In genomic region chr2:98935777-98936132, GRCh38 we compare ENCODE assay signal across 11 cellular contexts. TPM values are rescaled to one million over a fixed set of nuclear protein-coding genes. Genes with fewer than 3 reads are reported as not detected.
DNase-seq lines count a peak whose midpoint lies in the region; ATAC-seq, FAIRE-seq and TF ChIP-seq lines count a peak whose summit lies in the region.
"Had no signal": no experiment of that assay in that cellular context is flagged by ENCODE, and none has a peak within 500 bp of the region (broad histone marks: within the 10 kb centered on the region; RNA-seq: fewer than 3 reads in every experiment).

No MANE protein-coding gene starts in this region.

- peak overlapping the region; percentile 72 for H3K4me3 Mint-ChIP-seq in MCF 10A (ENCODE audit: unreplicated experiment)
- peak overlapping the region; percentile 46 to 55 for H3K4me3 Mint-ChIP-seq in stimulated activated naive B cell treated with anti-CD40 and anti-IgM and Interleukin-4, amounts not matched to agents 10 μg/mL and 1 μg/mL and 100 μg/mL, for 72 hours
- H3K4me3 Mint-ChIP-seq in glutamatergic neuron (ENCODE audit: unreplicated experiment): no peak overlapping the region

- no peak overlapping the region for H2BK20ac ChIP-seq in IMR-90 (ENCODE audit: low read depth, low read length)

- H3K18ac ChIP-seq in IMR-90 (ENCODE audit: low read depth, low read length): no peak overlapping the region

- no peak for DNase-seq in IMR-90
- DNase-seq in MCF 10A (ENCODE audit: unreplicated experiment): no peak
- DNase-seq in HepG2 (ENCODE audit: low spot score): no peak
- no peak for DNase-seq in stimulated activated naive B cell treated with anti-CD40 and anti-IgM and Interleukin-4, amounts not matched to agents 10 μg/mL and 1 μg/mL and 100 μg/mL, for 72 hours
- no peak for DNase-seq in NCI-H1930 (lab: John Stamatoyannopoulos, UW)
- DNase-seq in glutamatergic neuron: no peak
- DNase-seq in EL: no peak
- DNase-seq: activated CD4-positive, CD25-positive, alpha-beta regulatory T cell; adrenal gland had no signal

- TF ChIP-seq POLR2A in IMR-90 (IDR thresholded peaks at IDR 0.05; ENCODE audit: low read depth, low read length) (no peak), HepG2 (IDR thresholded peaks at IDR 0.05; ENCODE audit: insufficient read depth in 1 of 2, low read depth in 2 of 2, low read length in 2 of 2) (no peak)

- no peaks in the 10 kb centered on the region for H3K9me1 ChIP-seq in IMR-90 (ENCODE audit: insufficient read depth, low read length)

- no peak overlapping the region for H2AK9ac ChIP-seq in IMR-90 (replicated peaks; ENCODE audit: low read depth, low read length, poor library complexity)

- no peak overlapping the region for H3K4ac ChIP-seq in IMR-90 (ENCODE audit: low read depth, low read length)

- TF ChIP-seq RAD21 in IMR-90 (IDR thresholded peaks at IDR 0.05; ENCODE audit: low read length) (no peak), HepG2 (CRISPR knock-in tag; IDR thresholded peaks at IDR 0.05) (no peak)

- H4K20me1 ChIP-seq in IMR-90 (ENCODE audit: insufficient read depth, low read length): no peaks in the 10 kb centered on the region
- H4K20me1 ChIP-seq in HepG2 (ENCODE audit: insufficient read depth, low read length): no peaks in the 10 kb centered on the region

- no peak overlapping the region for H3K23ac ChIP-seq in IMR-90 (ENCODE audit: low read depth, low read length)

- no peak overlapping the region for H3K4me2 ChIP-seq in IMR-90 (ENCODE audit: low read depth, low read length)
- H3K4me2 ChIP-seq in HepG2 (ENCODE audit: low read depth, low read length): peak overlapping the region; percentile 71

- no peak overlapping the region for H2BK15ac ChIP-seq in IMR-90 (ENCODE audit: low read depth, low read length)

- H2AFZ ChIP-seq in IMR-90 (replicated peaks; ENCODE audit: low read length, poor library complexity) (peak overlapping the region; percentile 14), HepG2 (ENCODE audit: low read length) (no peak overlapping the region)

- H3K36me3 ChIP-seq in IMR-90 (ENCODE audit: control insufficient read depth, insufficient read depth, low read length) (no peaks in the 10 kb centered on the region), HepG2 (replicated peaks in 1 of 2; ENCODE audit: control insufficient read depth in 1 of 2, insufficient read depth in 2 of 2, low read length in 2 of 2) (no peaks in the 10 kb centered on the region)
- H3K36me3 ChIP-seq: adrenal gland had no signal

- no peak overlapping the region for H4K8ac ChIP-seq in IMR-90 (ENCODE audit: low read depth in 2 of 2, low read length in 2 of 2)

- no peak overlapping the region for H3K9ac ChIP-seq in IMR-90 (ENCODE audit: low read depth, low read length)
- no peak overlapping the region for H3K9ac ChIP-seq in HepG2 (ENCODE audit: insufficient read depth, low read depth, low read length)

- H2BK5ac ChIP-seq in IMR-90 (ENCODE audit: low read depth, low read length, poor library complexity, severe bottlenecking): no peak overlapping the region

- BruUV-seq in IMR-90 (replicated peaks; lab: Mats Ljungman, UMichigan) (no TSS peak), MCF 10A (replicated peaks; lab: Mats Ljungman, UMichigan) (no TSS peak), HepG2 (replicated peaks; lab: Mats Ljungman, UMichigan) (no TSS peak)

- H3K27ac ChIP-seq in IMR-90 (ENCODE audit: insufficient read depth, low read length): no peak overlapping the region
- no peak overlapping the region for H3K27ac ChIP-seq in HepG2 (ENCODE audit: extremely low read length, insufficient read depth, low read length)
- H3K27ac ChIP-seq: adrenal gland had no signal

- CTCF ChIA-PET in IMR-90 (lab: Yijun Ruan, JAX): no interaction called here
- CTCF ChIA-PET in MCF 10A (lab: Yijun Ruan, JAX): interaction anchor here (0.8 to 2.0 kb wide), 7 partner anchors 11 to 130 kb away, joined by 3 to 6 read pairs (median 4); no protein-coding TSS in a partner anchor
- CTCF ChIA-PET in HepG2 (lab: Yijun Ruan, JAX; ENCODE audit: low intra/inter-chr PET ratio, low total read pairs): no interaction called here

- H3K27ac Mint-ChIP-seq in MCF 10A (ENCODE audit: low read depth, unreplicated experiment) (no peak overlapping the region), glutamatergic neuron (ENCODE audit: unreplicated experiment) (no peak overlapping the region)
- H3K27ac Mint-ChIP-seq in stimulated activated naive B cell treated with anti-CD40 and anti-IgM and Interleukin-4, amounts not matched to agents 10 μg/mL and 1 μg/mL and 100 μg/mL, for 72 hours: no peak overlapping the region

- H3K36me3 Mint-ChIP-seq in MCF 10A (ENCODE audit: insufficient read depth, unreplicated experiment): peaks cover 4% of the 10 kb centered on the region
- no peaks in the 10 kb centered on the region for H3K36me3 Mint-ChIP-seq in stimulated activated naive B cell treated with anti-CD40 and anti-IgM and Interleukin-4, amounts not matched to agents 10 μg/mL and 1 μg/mL and 100 μg/mL, for 72 hours
- H3K36me3 Mint-ChIP-seq in glutamatergic neuron (ENCODE audit: unreplicated experiment): peaks cover 6% of the 10 kb centered on the region

- in situ Hi-C loops in IMR-90 (cut with MboI; ENCODE audit: low sequenced_read_pairs) (no loop called here), HepG2 (cut with HindIII; ENCODE audit: extremely low pct_ligation_motif_present, low pct_unique_long_range_greater_than_20kb) (no loop called here)

- H3K4me1 Mint-ChIP-seq in MCF 10A (ENCODE audit: insufficient read depth, unreplicated experiment) (peaks cover 13% of the 10 kb centered on the region), glutamatergic neuron (ENCODE audit: low read depth, unreplicated experiment) (peaks cover 5% of the 10 kb centered on the region)
- H3K4me1 Mint-ChIP-seq in stimulated activated naive B cell treated with anti-CD40 and anti-IgM and Interleukin-4, amounts not matched to agents 10 μg/mL and 1 μg/mL and 100 μg/mL, for 72 hours: peaks cover 8 to 26% of the 10 kb centered on the region in 2 donors

- TF ChIP-seq CTCF in IMR-90 (conservative IDR thresholded peaks at IDR 0.05; ENCODE audit: low read depth, low read length): no peak
- TF ChIP-seq CTCF in MCF 10A (IDR thresholded peaks at IDR 0.05; ENCODE audit: unreplicated experiment): no peak
- TF ChIP-seq CTCF in HepG2 (CRISPR knock-in tag; IDR thresholded peaks at IDR 0.05): no peak
- no peak for TF ChIP-seq CTCF in glutamatergic neuron (IDR thresholded peaks at IDR 0.05; ENCODE audit: partially characterized antibody, unreplicated experiment)

- H3K14ac ChIP-seq in IMR-90 (replicated peaks; ENCODE audit: low read depth, low read length): no peak overlapping the region

- H3K4me1 ChIP-seq in IMR-90 (ENCODE audit: control insufficient read depth, insufficient read depth, low read length): no peaks in the 10 kb centered on the region
- H3K4me1 ChIP-seq in HepG2 (ENCODE audit: insufficient read depth, low read length): peaks cover 13% of the 10 kb centered on the region

- no peaks in the 10 kb centered on the region for H3K79me1 ChIP-seq in IMR-90 (ENCODE audit: low read depth in 1 of 2, low read length in 2 of 2)

- dilution Hi-C loops in IMR-90 (cut with HindIII; ENCODE audit: low sequenced_read_pairs, unreplicated experiment): no loop called here

- H3K27me3 ChIP-seq in IMR-90 (ENCODE audit: control insufficient read depth, insufficient read depth, low read length) (peaks cover 62% of the 10 kb centered on the region), HepG2 (ENCODE audit: control insufficient read depth in 1 of 2, insufficient read depth in 2 of 2, low read length in 2 of 2) (peaks cover 7 to 72% of the 10 kb centered on the region in 2 experiments; a peak in 4 of 5 replicates)

- peaks cover 3% of the 10 kb centered on the region; the same call in 1 of the 2 replicates for H3K9me3 ChIP-seq in IMR-90 (ENCODE audit: control insufficient read depth, insufficient read depth, low read length)
- no peaks in the 10 kb centered on the region for H3K9me3 ChIP-seq in HepG2 (ENCODE audit: low read length)
- H3K9me3 ChIP-seq: adrenal gland had no signal

- H3K56ac ChIP-seq in IMR-90 (ENCODE audit: extremely low read depth, insufficient read depth, low read length): no peak overlapping the region

- intact Hi-C loops in IMR-90 (cut with micrococcal nuclease) (no loop called here), MCF 10A (cut with micrococcal nuclease) (loop anchor here (1.0 to 5.0 kb wide), 3 partner anchors 23 to 288 kb away; no protein-coding TSS in a partner anchor), HepG2 (cut with micrococcal nuclease; ENCODE audit: unreplicated experiment) (no loop called here)

- FAIRE-seq in HepG2 (lab: Jason Lieb, UNC): no peak

- no peak overlapping the region for H4K91ac ChIP-seq in IMR-90 (ENCODE audit: insufficient read depth, low read depth, low read length)

- H3K9me3 Mint-ChIP-seq in MCF 10A (ENCODE audit: unreplicated experiment) (no peaks in the 10 kb centered on the region), glutamatergic neuron (ENCODE audit: unreplicated experiment) (peaks cover 5% of the 10 kb centered on the region)
- no peaks in the 10 kb centered on the region for H3K9me3 Mint-ChIP-seq in stimulated activated naive B cell treated with anti-CD40 and anti-IgM and Interleukin-4, amounts not matched to agents 10 μg/mL and 1 μg/mL and 100 μg/mL, for 72 hours

- H2BK120ac ChIP-seq in IMR-90 (ENCODE audit: low read depth, low read length): no peak overlapping the region

- H2AK5ac ChIP-seq in IMR-90 (ENCODE audit: low read depth, low read length): no peak overlapping the region

- H3K27me3 Mint-ChIP-seq in MCF 10A (ENCODE audit: insufficient read depth, unreplicated experiment) (no peaks in the 10 kb centered on the region), glutamatergic neuron (ENCODE audit: unreplicated experiment) (peaks cover 17% of the 10 kb centered on the region)
- H3K27me3 Mint-ChIP-seq in stimulated activated naive B cell treated with anti-CD40 and anti-IgM and Interleukin-4, amounts not matched to agents 10 μg/mL and 1 μg/mL and 100 μg/mL, for 72 hours: peaks cover 62 to 88% of the 10 kb centered on the region in 2 donors

- no peak overlapping the region for H4K5ac ChIP-seq in IMR-90 (ENCODE audit: low read depth, low read length)

- no peaks in the 10 kb centered on the region for H3K79me2 ChIP-seq in HepG2 (ENCODE audit: insufficient read depth, low read length)

- POLR2A ChIA-PET in IMR-90 (lab: Charles Lee; ENCODE audit: unreplicated experiment) (no interaction called here), MCF 10A (lab: Yijun Ruan, JAX) (interaction anchor here (0.6 to 2.8 kb wide), 13 partner anchors 10 to 130 kb away, joined by 3 to 14 read pairs (median 3); no protein-coding TSS in a partner anchor), HepG2 (lab: Yijun Ruan, JAX) (no interaction called here)

- TF ChIP-seq EP300 in HepG2 (IDR thresholded peaks at IDR 0.05; ENCODE audit: low read depth in 2 of 2, low read length in 2 of 2) (no peak), HepG2 (CRISPR knock-in tag; IDR thresholded peaks at IDR 0.05; ENCODE audit: borderline replicate concordance) (no peak)

- 0% methylated on average over 5 of the region's 45 CpGs; no CpG with 5 or more reads in 1 of the 2 experiments for WGBS in IMR-90 (ENCODE audit: extremely low coverage in 2 of 2, insufficient read length in 1 of 2), 2 experiments
- 0% methylated on average over 4 of the region's 45 CpGs for WGBS in HepG2 (ENCODE audit: low lambda C conversion rate)

- no peak overlapping the region for H3K4me3 ChIP-seq in IMR-90 (ENCODE audit: insufficient read depth, low read depth, low read length)
- H3K4me3 ChIP-seq in HepG2 (replicated peaks in 1 of 3; ENCODE audit: insufficient read depth in 1 of 3, low read depth in 2 of 3, low read length in 3 of 3): peak overlapping the region; percentile 37 to 62 (median 40); a peak in 4 of 6 replicates

- ATAC-seq in IMR-90 (ENCODE audit: low read depth) (no peak), HepG2 (no peak), HG03521 (IDR thresholded peaks at IDR 0.05; ENCODE audit: unreplicated experiment) (no peak)
- peak; percentile 25 to 28 for ATAC-seq in stimulated activated naive B cell treated with anti-CD40 and anti-IgM and Interleukin-4, amounts not matched to agents 10 μg/mL and 1 μg/mL and 100 μg/mL, for 72 hours (replicated peaks)

RNA-seq across cellular contexts. Expression of gene CRACDL, which starts 0.3 kb away (rescaled TPM):
- total RNA-seq in IMR-90 (2012; rRNA removed): not detected in 2 replicates
- not detected in 2 replicates for polyA plus RNA-seq in IMR-90 (2012; rRNA removed)
- not detected in 2 replicates for polyA plus RNA-seq in IMR-90 (2012; cell fraction: cytosol; rRNA removed)
- polyA plus RNA-seq in IMR-90 (2012; cell fraction: nucleus; rRNA removed; ENCODE audit: low replicate concordance): not detected in 2 replicates
- total RNA-seq in MCF 10A (2022): 12.9 and 13.0 TPM in 2 replicates
- 0.15 TPM in 1 of 2 replicates, not detected in the other for total RNA-seq in HepG2 (2016; rRNA removed; fragmentation: Illumina TruSeq; extraction: Trizol)
- total RNA-seq in HepG2 (2016; cell fraction: cytosol; rRNA removed; fragmentation: Illumina TruSeq; extraction: Trizol; ENCODE audit: low read depth): 0.09 TPM in 1 of 2 replicates, not detected in the other
- 0.13 and 0.16 TPM in 2 replicates for total RNA-seq in HepG2 (2016; cell fraction: insoluble cytoplasmic fraction; rRNA removed; fragmentation: Illumina TruSeq; extraction: Trizol)
- total RNA-seq in HepG2 (2016; cell fraction: membrane; rRNA removed; fragmentation: Illumina TruSeq; extraction: Trizol): 0.14 and 0.28 TPM in 2 replicates
- total RNA-seq in HepG2 (2016; cell fraction: nucleus; rRNA removed; fragmentation: Illumina TruSeq; extraction: Trizol): 0.16 and 0.19 TPM in 2 replicates
- 0.14 and 0.26 TPM in 2 replicates for polyA plus RNA-seq in HepG2 (2011; rRNA removed)
- polyA plus RNA-seq in HepG2 (2011; cell fraction: cytosol; rRNA removed): 0.08 and 0.11 TPM in 2 replicates
- 0.21 and 0.26 TPM in 2 replicates for polyA plus RNA-seq in HepG2 (2011; cell fraction: nucleus; rRNA removed)
- 0.20 and 0.24 TPM in 2 replicates for polyA plus RNA-seq in HepG2 (2012)
- polyA plus RNA-seq in HepG2 (2016; cell fraction: cytosol; fragmentation: Illumina TruSeq; extraction: Trizol; ENCODE audit: low read depth): 0.05 and 0.06 TPM in 2 replicates
- polyA plus RNA-seq in HepG2 (2016; cell fraction: insoluble cytoplasmic fraction; fragmentation: Illumina TruSeq; extraction: Trizol; ENCODE audit: low read depth): 0.09 and 0.11 TPM in 2 replicates
- 0.08 and 0.10 TPM in 2 replicates for polyA plus RNA-seq in HepG2 (2016; cell fraction: membrane; fragmentation: Illumina TruSeq; extraction: Trizol; ENCODE audit: low read depth)
- polyA plus RNA-seq in HepG2 (2016; cell fraction: nucleus; fragmentation: Illumina TruSeq; extraction: Trizol; ENCODE audit: insufficient read depth, low read depth): 0.27 and 0.83 TPM in 2 replicates
- polyA minus RNA-seq in HepG2 (2011; rRNA and poly(A)+ RNA removed; ENCODE audit: low replicate concordance): 0.24 and 3.8 TPM in 2 replicates
- not detected in 2 replicates for polyA minus RNA-seq in HepG2 (2011; cell fraction: cytosol; rRNA and poly(A)+ RNA removed)
- 0.13 and 0.37 TPM in 2 replicates for polyA minus RNA-seq in HepG2 (2011; cell fraction: nucleus; rRNA and poly(A)+ RNA removed)
- total RNA-seq in glutamatergic neuron (ENCODE audit: unreplicated experiment): 2.1 TPM
- total RNA-seq: M059J had no signal

Comparison
In these comparisons a context has a peak if more than half of its experiments do, and no peak if none do; other contexts are left out.
1. ATAC-seq: peak in stimulated activated naive B cell treated with anti-CD40 and anti-IgM and Interleukin-4, amounts not matched to agents 10 μg/mL and 1 μg/mL and 100 μg/mL, for 72 hours (2 of 2); none in IMR-90 (single experiment), HepG2 (single experiment) and HG03521 (single experiment).